Comparison of ENCODE assay signal across 10 cellular contexts in genomic region chr20:4926531-4927156, GRCh38.
A peak's percentile ranks its signal among the peaks of the same experiment; 100 is the strongest.
DNase-seq lines count a peak whose midpoint lies in the region; ATAC-seq and TF ChIP-seq lines count a peak whose summit lies in the region.
"Had no signal": no experiment of that assay in that cellular context is flagged by ENCODE, and none has a peak within 500 bp of the region (broad histone marks: within the 10 kb centered on the region; RNA-seq: fewer than 3 reads in every experiment).

No MANE protein-coding gene starts in this region.

- no peak for ATAC-seq in natural killer cell treated with Interleukin-12 subunit alpha and Interleukin-12 subunit beta and Interleukin-15 and Interleukin-18, amount 100 ng/mL, for 72 hours

- H3K27me3 Mint-ChIP-seq in nephron (ENCODE audit: low read depth), result no peaks in the 10 kb centered on the region
- H3K27me3 Mint-ChIP-seq in natural killer cell treated with Interleukin-12 subunit alpha and Interleukin-12 subunit beta and Interleukin-15 and Interleukin-18, amount 100 ng/mL, for 72 hours, result no peaks in the 10 kb centered on the region
- H3K27me3 Mint-ChIP-seq: activated naive CD4-positive, alpha-beta T cell treated with anti-CD3 and anti-CD28 coated beads, Interleukin-2, amount 10 ng/mL, durations not matched to agents 7 days and 5 days; central memory CD8-positive, alpha-beta T cell had no signal

- DNase-seq in esophagus squamous epithelium (lab: John Stamatoyannopoulos, UW) (no peak), tibial artery (no peak), NCI-H1436 treated with DMSO at 0.1 percent for 48 hours (lab: John Stamatoyannopoulos, UW) (no peak), NCI-H1048 (lab: John Stamatoyannopoulos, UW) (no peak), NCI-H2196 (lab: John Stamatoyannopoulos, UW; ENCODE audit: unreplicated experiment) (no peak)
- DNase-seq in natural killer cell treated with Interleukin-12 subunit alpha and Interleukin-12 subunit beta and Interleukin-15 and Interleukin-18, amount 100 ng/mL, for 72 hours (ENCODE audit: low spot score), result no peak
- DNase-seq: activated naive CD4-positive, alpha-beta T cell treated with anti-CD3 and anti-CD28 coated beads, Interleukin-2, amount 10 ng/mL, durations not matched to agents 7 days and 5 days had no signal

- intact Hi-C loops in esophagus squamous epithelium (cut with DNase I) (no loop called here), tibial artery (cut with DNase I; ENCODE audit: low total_unique reads) (no loop called here)

- TF ChIP-seq CTCF in VCaP (conservative IDR thresholded peaks at IDR 0.05) (no peak), esophagus squamous epithelium (IDR thresholded peaks at IDR 0.05) (no peak), nephron (IDR thresholded peaks at IDR 0.05; ENCODE audit: unreplicated experiment in 3 of 3) (no peak), tibial artery (IDR thresholded peaks at IDR 0.05) (no peak)

- H3K27ac Mint-ChIP-seq in nephron, result peak overlapping the region in 2 of 3 experiments; percentile 26 to 74
- no peak overlapping the region for H3K27ac Mint-ChIP-seq in natural killer cell treated with Interleukin-12 subunit alpha and Interleukin-12 subunit beta and Interleukin-15 and Interleukin-18, amount 100 ng/mL, for 72 hours
- H3K27ac Mint-ChIP-seq: activated naive CD4-positive, alpha-beta T cell treated with anti-CD3 and anti-CD28 coated beads, Interleukin-2, amount 10 ng/mL, durations not matched to agents 7 days and 5 days had no signal

- H3K9me3 Mint-ChIP-seq in nephron, result no peaks in the 10 kb centered on the region
- no peaks in the 10 kb centered on the region for H3K9me3 Mint-ChIP-seq in natural killer cell treated with Interleukin-12 subunit alpha and Interleukin-12 subunit beta and Interleukin-15 and Interleukin-18, amount 100 ng/mL, for 72 hours
- H3K9me3 Mint-ChIP-seq: activated naive CD4-positive, alpha-beta T cell treated with anti-CD3 and anti-CD28 coated beads, Interleukin-2, amount 10 ng/mL, durations not matched to agents 7 days and 5 days; central memory CD8-positive, alpha-beta T cell had no signal

- H3K9me3 ChIP-seq in esophagus squamous epithelium (no peaks in the 10 kb centered on the region), tibial artery (no peaks in the 10 kb centered on the region)

- peaks cover 35% of the 10 kb centered on the region for H3K4me1 Mint-ChIP-seq in nephron
- H3K4me1 Mint-ChIP-seq in natural killer cell treated with Interleukin-12 subunit alpha and Interleukin-12 subunit beta and Interleukin-15 and Interleukin-18, amount 100 ng/mL, for 72 hours (ENCODE audit: low read depth in 2 of 2), result peaks cover 11% of the 10 kb centered on the region in 2 donors

- TF ChIP-seq POLR2A in esophagus squamous epithelium (IDR thresholded peaks at IDR 0.05), result no peak

- H3K27ac ChIP-seq in VCaP (peak overlapping the region; percentile 55), esophagus squamous epithelium (peak overlapping the region in 3 of 4 donors; percentile 66 to 80 (median 71)), tibial artery (peak overlapping the region; percentile 52 to 71)

- H3K27me3 ChIP-seq in esophagus squamous epithelium (no peaks in the 10 kb centered on the region), tibial artery (no peaks in the 10 kb centered on the region)

- H3K4me3 ChIP-seq in esophagus squamous epithelium (no peak overlapping the region), tibial artery (peak overlapping the region in 1 of 2 donors; percentile 22)

- no peaks in the 10 kb centered on the region for H3K36me3 Mint-ChIP-seq in nephron (ENCODE audit: low read depth)
- H3K36me3 Mint-ChIP-seq in natural killer cell treated with Interleukin-12 subunit alpha and Interleukin-12 subunit beta and Interleukin-15 and Interleukin-18, amount 100 ng/mL, for 72 hours, result peaks cover 6% of the 10 kb centered on the region

- H3K36me3 ChIP-seq in esophagus squamous epithelium, result peaks cover 0 to 15% (median 0%) of the 10 kb centered on the region in 3 donors
- H3K36me3 ChIP-seq in tibial artery, result peaks cover 0 to 5% (median 5%) of the 10 kb centered on the region in 3 donors

- 81 to 83% methylated on average over 5 to 6 of the region's 6 CpGs for WGBS in esophagus squamous epithelium, 2 donors

- H3K4me3 Mint-ChIP-seq in nephron, result no peak overlapping the region
- H3K4me3 Mint-ChIP-seq in natural killer cell treated with Interleukin-12 subunit alpha and Interleukin-12 subunit beta and Interleukin-15 and Interleukin-18, amount 100 ng/mL, for 72 hours, result no peak overlapping the region
- H3K4me3 Mint-ChIP-seq: activated naive CD4-positive, alpha-beta T cell treated with anti-CD3 and anti-CD28 coated beads, Interleukin-2, amount 10 ng/mL, durations not matched to agents 7 days and 5 days; central memory CD8-positive, alpha-beta T cell had no signal

- H3K4me1 ChIP-seq in esophagus squamous epithelium, result peaks cover 9 to 23% (median 11%) of the 10 kb centered on the region in 3 donors
- H3K4me1 ChIP-seq in tibial artery, result peaks cover 0 to 19% (median 7%) of the 10 kb centered on the region in 4 donors

Comparison
In these comparisons a context has a peak if more than half of its experiments do, and no peak if none do; other contexts are left out.
1. H3K27ac Mint-ChIP-seq: peak in nephron (2 of 3); none in natural killer cell treated with Interleukin-12 subunit alpha and Interleukin-12 subunit beta and Interleukin-15 and Interleukin-18, amount 100 ng/mL, for 72 hours (0 of 2).
2. Peak in every context shown above with its lines, with median percentiles within 50 percentile points of each other: H3K27ac ChIP-seq.